In genomic region chr15:68333775-68334470, GRCh38 we compare ENCODE assay signal across 10 cellular contexts. TPM values are rescaled to one million over a fixed set of nuclear protein-coding genes. Genes with fewer than 3 reads are reported as not detected.
DNase-seq lines count a peak whose midpoint lies in the region; ATAC-seq, FAIRE-seq and TF ChIP-seq lines count a peak whose summit lies in the region.
"Had no signal": no experiment of that assay in that cellular context is flagged by ENCODE, and none has a peak within 500 bp of the region (broad histone marks: within the 10 kb centered on the region; RNA-seq: fewer than 3 reads in every experiment).

No MANE protein-coding gene starts in this region.

- peak; percentile 89 for FAIRE-seq in HTR-8/SVneo (lab: Jason Lieb, UNC)

- intact Hi-C loops in left cardiac atrium (cut with DNase I): no loop called here

- ATAC-seq in left cardiac atrium: peak in 1 of 2 donors; percentile 33
- no peak for ATAC-seq in thoracic aorta (ENCODE audit: insufficient number of reproducible peaks, low FRiP score, low read depth)

- peaks cover 14% of the 10 kb centered on the region for H3K4me1 ChIP-seq in adipocyte (ENCODE audit: control insufficient read depth, insufficient read depth, low read length)
- peaks cover 39 to 68% of the 10 kb centered on the region in 2 donors for H3K4me1 ChIP-seq in thoracic aorta (ENCODE audit: control insufficient read depth in 1 of 2, low read depth in 2 of 2)

- H3K9ac ChIP-seq in adipocyte (ENCODE audit: low read length): no peak overlapping the region

- H3K36me3 ChIP-seq in adipocyte (ENCODE audit: control insufficient read depth, insufficient read depth, low read length, severe bottlenecking): no peaks in the 10 kb centered on the region
- peaks cover 32% of the 10 kb centered on the region for H3K36me3 ChIP-seq in thoracic aorta

- no peaks in the 10 kb centered on the region for H3K27me3 ChIP-seq in adipocyte (replicated peaks; ENCODE audit: control insufficient read depth, insufficient read depth, low read length)
- no peaks in the 10 kb centered on the region for H3K27me3 ChIP-seq in thoracic aorta (replicated peaks; ENCODE audit: insufficient read depth)

- H3K4me3 ChIP-seq in adipocyte (ENCODE audit: low read length): no peak overlapping the region
- no peak overlapping the region for H3K4me3 ChIP-seq in thoracic aorta
- H3K4me3 ChIP-seq: SK-N-MC had no signal

- H3K9me3 ChIP-seq in adipocyte (ENCODE audit: control insufficient read depth, low read length) (no peaks in the 10 kb centered on the region), thoracic aorta (no peaks in the 10 kb centered on the region)

- no peak for TF ChIP-seq CTCF in thoracic aorta (IDR thresholded peaks at IDR 0.05)

- H3K27ac ChIP-seq in thoracic aorta: peak overlapping the region; percentile 96 to 99
- H3K27ac ChIP-seq: SK-N-MC had no signal

- DNase-seq in HTR-8/SVneo (ENCODE audit: insufficient read length, low spot score) (peak; percentile 77), adipocyte (ENCODE audit: low read depth) (peak; percentile 30), left cardiac atrium (peak; percentile 71), thoracic aorta (ENCODE audit: low spot score) (no peak), Kasumi-1 (lab: John Stamatoyannopoulos, UW) (no peak), GDM1 (lab: John Stamatoyannopoulos, UW) (no peak), ecto neural progenitor cell (ENCODE audit: low spot score) (no peak)
- DNase-seq: activated CD4-positive, alpha-beta T cell treated with anti-CD3 and anti-CD28 coated beads, Interleukin-2, amount 50 U/mL, for 48 hours; NCI-H1930 had no signal

RNA-seq across cellular contexts. Expression of gene FEM1B, which starts 56.4 kb away (rescaled TPM):
- total RNA-seq in left cardiac atrium (10 to 100 TPM; 41.1 to 69.7 TPM), thoracic aorta (10 to 100 TPM; 31.1 to 56.2 TPM)

Comparison
In these comparisons a context has a peak if more than half of its experiments do, and no peak if none do; other contexts are left out.
1. DNase-seq: peak in HTR-8/SVneo (single experiment), adipocyte (single experiment) and left cardiac atrium (single experiment); none in thoracic aorta (single experiment), Kasumi-1 (0 of 2), GDM1 (single experiment) and ecto neural progenitor cell (single experiment).